ENCODE assay signal across 8 cellular contexts in genomic region chr10:93080350-93081046, GRCh38. TPM values are rescaled to one million over a fixed set of nuclear protein-coding genes. Genes with fewer than 3 reads are reported as not detected.
A peak's percentile ranks its signal among the peaks of the same experiment; 100 is the strongest.
DNase-seq lines count a peak whose midpoint lies in the region; ATAC-seq and TF ChIP-seq lines count a peak whose summit lies in the region.

No MANE protein-coding gene starts in this region.

- no peaks in the 10 kb centered on the region for H3K9me2 ChIP-seq in neural cell (ENCODE audit: insufficient read depth, low read length)

- H2AFZ ChIP-seq in fibroblast of lung (ENCODE audit: low read length) (peak overlapping the region; percentile 36), neural cell (ENCODE audit: low read depth, low read length) (no peak overlapping the region)

- H3K9me3 ChIP-seq in fibroblast of lung (ENCODE audit: control insufficient read depth, insufficient read depth, low read depth, low read length) (no peaks in the 10 kb centered on the region), neural cell (ENCODE audit: low read length) (no peaks in the 10 kb centered on the region), vagina (no peaks in the 10 kb centered on the region)

- peak overlapping the region; percentile 51 for H3K4me2 ChIP-seq in fibroblast of lung (ENCODE audit: extremely low read depth, insufficient read depth, low read length)
- H3K4me2 ChIP-seq in neural cell (ENCODE audit: low read length): no peak overlapping the region

- no peak overlapping the region for H3K9ac ChIP-seq in fibroblast of lung (ENCODE audit: insufficient read depth, low read length)
- H3K9ac ChIP-seq in neural cell (ENCODE audit: low read length): no peak overlapping the region

- peaks cover 12% of the 10 kb centered on the region for H3K27me3 ChIP-seq in fibroblast of lung (ENCODE audit: control insufficient read depth, insufficient read depth, low read length)
- peaks cover 35% of the 10 kb centered on the region for H3K27me3 ChIP-seq in neural cell (ENCODE audit: insufficient read depth, low read depth, low read length)
- no peaks in the 10 kb centered on the region for H3K27me3 ChIP-seq in vagina

- TF ChIP-seq CTCF in fibroblast of lung (conservative IDR thresholded peaks at IDR 0.05 in 1 of 2, IDR thresholded peaks at IDR 0.05 in 1 of 2; ENCODE audit: low read depth in 1 of 2, low read length in 2 of 2) (peak; percentile 78 to 92), neural cell (IDR thresholded peaks at IDR 0.05; ENCODE audit: poor library complexity, severe bottlenecking) (peak; percentile 73), vagina (IDR thresholded peaks at IDR 0.05) (peak; percentile 32 to 63 (median 50))

- peak; percentile 62 for DNase-seq in Ammon's horn (ENCODE audit: low spot score)
- DNase-seq in GM19238 (ENCODE audit: insufficient read length, low spot score): peak; percentile 77
- DNase-seq in NCI-H82 (lab: John Stamatoyannopoulos, UW): peak; percentile 57
- DNase-seq in activated T-cell treated with anti-CD3 and anti-CD28 coated beads for 24 hours (ENCODE audit: low read depth): peak; percentile 36
- DNase-seq in fibroblast of lung (ENCODE audit: low read depth in 2 of 2): peak; percentile 40 to 61
- DNase-seq in vagina (ENCODE audit: extremely low spot score in 2 of 2): peak; percentile 78 to 87

- no peak for ATAC-seq in HG02884 (IDR thresholded peaks at IDR 0.05; ENCODE audit: unreplicated experiment)

- H3K4me3 ChIP-seq in fibroblast of lung (replicated peaks in 1 of 4; ENCODE audit: control extremely low read depth in 1 of 4, insufficient read depth in 1 of 4, low read depth in 3 of 4, low read length in 4 of 4) (peak overlapping the region in 2 of 4 experiments; percentile 18 to 39), neural cell (ENCODE audit: low read length) (no peak overlapping the region), vagina (no peak overlapping the region)

- H4K20me1 ChIP-seq in fibroblast of lung (ENCODE audit: control insufficient read depth, extremely low read depth, insufficient read depth, low read length): no peaks in the 10 kb centered on the region
- H4K20me1 ChIP-seq in neural cell (ENCODE audit: insufficient read depth): no peaks in the 10 kb centered on the region

- TF ChIP-seq EP300 in neural cell (conservative IDR thresholded peaks at IDR 0.05; ENCODE audit: poor library complexity, severe bottlenecking): no peak

- H3K27ac ChIP-seq in fibroblast of lung (ENCODE audit: insufficient read depth, low read length) (no peak overlapping the region), neural cell (ENCODE audit: low read length) (no peak overlapping the region), vagina (no peak overlapping the region)

- H3K79me2 ChIP-seq in fibroblast of lung (ENCODE audit: control insufficient read depth, insufficient read depth, low read length) (no peaks in the 10 kb centered on the region), neural cell (replicated peaks; ENCODE audit: insufficient read depth, low read length) (no peaks in the 10 kb centered on the region)

- H3K4me1 ChIP-seq in fibroblast of lung (ENCODE audit: control insufficient read depth, extremely low read depth, insufficient read depth, low read length) (no peaks in the 10 kb centered on the region), vagina (no peaks in the 10 kb centered on the region)

- peak; percentile 70 for TF ChIP-seq RAD21 in neural cell (conservative IDR thresholded peaks at IDR 0.05)

- H3F3A ChIP-seq in neural cell (ENCODE audit: insufficient read depth, low read length, poor library complexity, severe bottlenecking): no peaks in the 10 kb centered on the region

- H3K36me3 ChIP-seq in fibroblast of lung (ENCODE audit: control insufficient read depth, insufficient read depth, low read length): no peaks in the 10 kb centered on the region
- H3K36me3 ChIP-seq in neural cell (ENCODE audit: insufficient read depth, low read length): no peaks in the 10 kb centered on the region
- H3K36me3 ChIP-seq in vagina: no peaks in the 10 kb centered on the region

- intact Hi-C loops in vagina (cut with DNase I): no loop called here

- no peak for TF ChIP-seq POLR2A in vagina (IDR thresholded peaks at IDR 0.05)

TF ChIP-seq in neural cell, 6 proteins besides CTCF, POLR2A, EP300 and RAD21:
- TF ChIP-seq SMC3 (conservative IDR thresholded peaks at IDR 0.05; ENCODE audit: poor library complexity) (peak; percentile 78), MXI1 (conservative IDR thresholded peaks at IDR 0.05; ENCODE audit: poor library complexity, severe bottlenecking) (no peak)
TF ChIP-seq in neural cell: peak in this region for 1.

RNA-seq across cellular contexts. Expression of gene CYP26A1, which starts 6.8 kb away (rescaled TPM):
- total RNA-seq in fibroblast of lung (under 0.01 TPM in 1 of 2 replicates, not detected in the other), vagina (not detected)
- polyA plus RNA-seq in fibroblast of lung (not detected in 2 replicates), neural cell (0.64 and 0.77 TPM in 2 replicates)
- polyA plus RNA-seq in fibroblast of lung (2012): not detected in 2 replicates
- polyA minus RNA-seq in fibroblast of lung (ENCODE audit: low replicate concordance) (not detected in 2 replicates), neural cell (not detected in 2 replicates)

RNA-seq across cellular contexts. Expression of gene CYP26C1, which starts 19.9 kb away (rescaled TPM):
- under 0.01 TPM in 2 replicates for total RNA-seq in fibroblast of lung
- 0.02 and 0.03 TPM in 2 replicates for polyA plus RNA-seq in fibroblast of lung
- polyA plus RNA-seq in fibroblast of lung (2012): 0.07 TPM in 1 of 2 replicates, not detected in the other
- polyA minus RNA-seq in fibroblast of lung (ENCODE audit: low replicate concordance): not detected in 2 replicates
- not detected in 2 replicates for polyA plus RNA-seq in neural cell
- 0.46 and 0.49 TPM in 2 replicates for polyA minus RNA-seq in neural cell
- total RNA-seq in vagina: not detected
